ENCODE assay signal across 11 cellular contexts in genomic region chr3:106728315-106728821, GRCh38.
DNase-seq lines count a peak whose midpoint lies in the region; ATAC-seq and TF ChIP-seq lines count a peak whose summit lies in the region.
"Had no signal": no experiment of that assay in that cellular context is flagged by ENCODE, and none has a peak within 500 bp of the region (broad histone marks: within the 10 kb centered on the region; RNA-seq: fewer than 3 reads in every experiment).

No MANE protein-coding gene starts in this region.

- DNase-seq in GM03348 (ENCODE audit: low spot score) (peak; percentile 73), SJCRH30 (peak in 1 of 2 experiments; percentile 5), fibroblast of gingiva (ENCODE audit: low read depth) (peak; percentile 89), progenitor cell of endocrine pancreas (ENCODE audit: low spot score, unreplicated experiment) (no peak), nucleus accumbens (lab: John Stamatoyannopoulos, UW) (no peak)
- no peak for DNase-seq in effector CD8-positive, alpha-beta T cell (lab: John Stamatoyannopoulos, UW)
- DNase-seq: GDM1, T-helper 17 cell had no signal

- no peak overlapping the region for H3K4me3 ChIP-seq in SJCRH30

- no peaks in the 10 kb centered on the region for H3K27me3 ChIP-seq in SJCRH30
- H3K27me3 ChIP-seq: neutrophil had no signal

- H3K4me3 Mint-ChIP-seq in progenitor cell of endocrine pancreas (ENCODE audit: low read depth) = no peak overlapping the region
- H3K4me3 Mint-ChIP-seq: T-helper 17 cell had no signal

- ATAC-seq in HG03159 (IDR thresholded peaks at IDR 0.05; ENCODE audit: unreplicated experiment) (no peak), HG03025 (IDR thresholded peaks at IDR 0.05; ENCODE audit: low FRiP score, unreplicated experiment) (no peak)
- ATAC-seq: T-helper 17 cell had no signal

- H3K36me3 ChIP-seq in SJCRH30 = no peaks in the 10 kb centered on the region
- H3K36me3 ChIP-seq: neutrophil had no signal

- no peak for TF ChIP-seq CTCF in progenitor cell of endocrine pancreas (IDR thresholded peaks at IDR 0.05; ENCODE audit: unreplicated experiment)

- no peaks in the 10 kb centered on the region for H3K4me1 ChIP-seq in SJCRH30

- H3K9me3 Mint-ChIP-seq in progenitor cell of endocrine pancreas (ENCODE audit: low read depth) = no peaks in the 10 kb centered on the region

- H3K36me3 Mint-ChIP-seq in progenitor cell of endocrine pancreas (ENCODE audit: insufficient read depth) = no peaks in the 10 kb centered on the region

- no peaks in the 10 kb centered on the region for H3K27me3 Mint-ChIP-seq in progenitor cell of endocrine pancreas

- H3K27ac Mint-ChIP-seq in progenitor cell of endocrine pancreas = peak overlapping the region; percentile 3
- H3K27ac Mint-ChIP-seq: T-helper 17 cell had no signal

- peaks cover 36% of the 10 kb centered on the region for H3K4me1 Mint-ChIP-seq in progenitor cell of endocrine pancreas (ENCODE audit: low read depth)
- H3K4me1 Mint-ChIP-seq: T-helper 17 cell had no signal

- H3K9me3 ChIP-seq in SJCRH30 (replicated peaks) = no peaks in the 10 kb centered on the region
- H3K9me3 ChIP-seq: neutrophil had no signal

- H3K27ac ChIP-seq in SJCRH30 = peak overlapping the region; percentile 26
- H3K27ac ChIP-seq: neutrophil had no signal

Comparison
In these comparisons a context has a peak if more than half of its experiments do, and no peak if none do; other contexts are left out.
1. DNase-seq: peak in GM03348 (single experiment) and fibroblast of gingiva (single experiment); none in progenitor cell of endocrine pancreas (single experiment), nucleus accumbens (0 of 56) and effector CD8-positive, alpha-beta T cell (single experiment).